ENCODE assay signal across 3 cellular contexts in genomic region chr7:51270965-51271364, GRCh38.
TF ChIP-seq lines count a peak whose summit lies in the region.

No MANE protein-coding gene starts in this region.

TF ChIP-seq in GM23338, 12 proteins besides CTCF, POLR2A, EP300 and RAD21:
- TF ChIP-seq EZH2phosphoT487 (IDR thresholded peaks at IDR 0.05; ENCODE audit: unreplicated experiment): no peak
- TF ChIP-seq, protein P1, sequence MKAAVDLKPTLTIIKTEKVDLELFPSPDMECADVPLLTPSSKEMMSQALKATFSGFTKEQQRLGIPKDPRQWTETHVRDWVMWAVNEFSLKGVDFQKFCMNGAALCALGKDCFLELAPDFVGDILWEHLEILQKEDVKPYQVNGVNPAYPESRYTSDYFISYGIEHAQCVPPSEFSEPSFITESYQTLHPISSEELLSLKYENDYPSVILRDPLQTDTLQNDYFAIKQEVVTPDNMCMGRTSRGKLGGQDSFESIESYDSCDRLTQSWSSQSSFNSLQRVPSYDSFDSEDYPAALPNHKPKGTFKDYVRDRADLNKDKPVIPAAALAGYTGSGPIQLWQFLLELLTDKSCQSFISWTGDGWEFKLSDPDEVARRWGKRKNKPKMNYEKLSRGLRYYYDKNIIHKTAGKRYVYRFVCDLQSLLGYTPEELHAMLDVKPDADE (IDR thresholded peaks at IDR 0.05): no peak

TF ChIP-seq in WTC11, 78 proteins besides CTCF, POLR2A, EP300 and RAD21:
- TF ChIP-seq, protein P2, sequence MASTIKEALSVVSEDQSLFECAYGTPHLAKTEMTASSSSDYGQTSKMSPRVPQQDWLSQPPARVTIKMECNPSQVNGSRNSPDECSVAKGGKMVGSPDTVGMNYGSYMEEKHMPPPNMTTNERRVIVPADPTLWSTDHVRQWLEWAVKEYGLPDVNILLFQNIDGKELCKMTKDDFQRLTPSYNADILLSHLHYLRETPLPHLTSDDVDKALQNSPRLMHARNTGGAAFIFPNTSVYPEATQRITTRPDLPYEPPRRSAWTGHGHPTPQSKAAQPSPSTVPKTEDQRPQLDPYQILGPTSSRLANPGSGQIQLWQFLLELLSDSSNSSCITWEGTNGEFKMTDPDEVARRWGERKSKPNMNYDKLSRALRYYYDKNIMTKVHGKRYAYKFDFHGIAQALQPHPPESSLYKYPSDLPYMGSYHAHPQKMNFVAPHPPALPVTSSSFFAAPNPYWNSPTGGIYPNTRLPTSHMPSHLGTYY (CRISPR knock-in tag; IDR thresholded peaks at IDR 0.05): no peak
- TF ChIP-seq TP53 (CRISPR knock-in tag; IDR thresholded peaks at IDR 0.05) (no peak), FOXJ3 (CRISPR knock-in tag; IDR thresholded peaks at IDR 0.05; ENCODE audit: borderline replicate concordance) (no peak)

TF ChIP-seq in H1, 55 proteins besides CTCF, POLR2A, EP300 and RAD21:
- TF ChIP-seq, protein P3, sequence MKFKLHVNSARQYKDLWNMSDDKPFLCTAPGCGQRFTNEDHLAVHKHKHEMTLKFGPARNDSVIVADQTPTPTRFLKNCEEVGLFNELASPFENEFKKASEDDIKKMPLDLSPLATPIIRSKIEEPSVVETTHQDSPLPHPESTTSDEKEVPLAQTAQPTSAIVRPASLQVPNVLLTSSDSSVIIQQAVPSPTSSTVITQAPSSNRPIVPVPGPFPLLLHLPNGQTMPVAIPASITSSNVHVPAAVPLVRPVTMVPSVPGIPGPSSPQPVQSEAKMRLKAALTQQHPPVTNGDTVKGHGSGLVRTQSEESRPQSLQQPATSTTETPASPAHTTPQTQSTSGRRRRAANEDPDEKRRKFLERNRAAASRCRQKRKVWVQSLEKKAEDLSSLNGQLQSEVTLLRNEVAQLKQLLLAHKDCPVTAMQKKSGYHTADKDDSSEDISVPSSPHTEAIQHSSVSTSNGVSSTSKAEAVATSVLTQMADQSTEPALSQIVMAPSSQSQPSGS (IDR thresholded peaks at IDR 0.05; ENCODE audit: low read length): no peak
- TF ChIP-seq, protein P4, sequence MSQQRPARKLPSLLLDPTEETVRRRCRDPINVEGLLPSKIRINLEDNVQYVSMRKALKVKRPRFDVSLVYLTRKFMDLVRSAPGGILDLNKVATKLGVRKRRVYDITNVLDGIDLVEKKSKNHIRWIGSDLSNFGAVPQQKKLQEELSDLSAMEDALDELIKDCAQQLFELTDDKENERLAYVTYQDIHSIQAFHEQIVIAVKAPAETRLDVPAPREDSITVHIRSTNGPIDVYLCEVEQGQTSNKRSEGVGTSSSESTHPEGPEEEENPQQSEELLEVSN (IDR thresholded peaks at IDR 0.05): no peak
- no peak for TF ChIP-seq CHD1 (IDR thresholded peaks at IDR 0.05; ENCODE audit: low read depth, low read length)
- no peak for TF ChIP-seq SAP30 (IDR thresholded peaks at IDR 0.05; ENCODE audit: insufficient read depth, insufficient replicate concordance, low read length)
- no peak for TF ChIP-seq RBBP5 (IDR thresholded peaks at IDR 0.05; ENCODE audit: borderline replicate concordance, low read depth, low read length)
- TF ChIP-seq BACH1 (IDR thresholded peaks at IDR 0.05; ENCODE audit: low read length): no peak
- TF ChIP-seq TAF7 (optimal IDR thresholded peaks at IDR 0.05; ENCODE audit: borderline replicate concordance, low read depth, low read length): no peak
- no peak for TF ChIP-seq SIN3A (conservative IDR thresholded peaks at IDR 0.05 in 1 of 2, IDR thresholded peaks at IDR 0.05 in 1 of 2; ENCODE audit: low read depth in 1 of 2, low read length in 2 of 2)
- TF ChIP-seq, protein P5, sequence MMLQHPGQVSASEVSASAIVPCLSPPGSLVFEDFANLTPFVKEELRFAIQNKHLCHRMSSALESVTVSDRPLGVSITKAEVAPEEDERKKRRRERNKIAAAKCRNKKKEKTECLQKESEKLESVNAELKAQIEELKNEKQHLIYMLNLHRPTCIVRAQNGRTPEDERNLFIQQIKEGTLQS (IDR thresholded peaks at IDR 0.05; ENCODE audit: insufficient read depth, low read depth, low read length): no peak
- no peak for TF ChIP-seq MAFK (IDR thresholded peaks at IDR 0.05; ENCODE audit: low read depth, low read length)
- no peak for TF ChIP-seq RNF2 (IDR thresholded peaks at IDR 0.05; ENCODE audit: borderline replicate concordance, low read depth, low read length, missing control alignments, poor library complexity, severe bottlenecking)
- no peak for TF ChIP-seq CHD7 (IDR thresholded peaks at IDR 0.05; ENCODE audit: insufficient replicate concordance, low read length)
- no peak for TF ChIP-seq SIX5 (IDR thresholded peaks at IDR 0.05; ENCODE audit: low read depth, low read length)
- TF ChIP-seq NRF1 (IDR thresholded peaks at IDR 0.05; ENCODE audit: low read depth, low read length): no peak
- TF ChIP-seq GTF2F1 (IDR thresholded peaks at IDR 0.05; ENCODE audit: borderline replicate concordance, low read depth, low read length): no peak
- TF ChIP-seq YY1 (IDR thresholded peaks at IDR 0.05; ENCODE audit: low read depth, low read length): no peak
- TF ChIP-seq BCL11A (IDR thresholded peaks at IDR 0.05; ENCODE audit: low read depth in 2 of 2, low read length in 2 of 2): no peak
- TF ChIP-seq RXRA (IDR thresholded peaks at IDR 0.05; ENCODE audit: insufficient read depth, low read depth, low read length): no peak
- TF ChIP-seq JUND (IDR thresholded peaks at IDR 0.05; ENCODE audit: low read length): no peak
